1 cellular context compared by ENCODE assay signal in genomic region chr16:27067138-27067537, GRCh38.
TF ChIP-seq lines count a peak whose summit lies in the region.

No MANE protein-coding gene starts in this region.

TF ChIP-seq in WTC11, 78 proteins besides CTCF, POLR2A, EP300 and RAD21 (continued from another document):
- TF ChIP-seq, protein P1, sequence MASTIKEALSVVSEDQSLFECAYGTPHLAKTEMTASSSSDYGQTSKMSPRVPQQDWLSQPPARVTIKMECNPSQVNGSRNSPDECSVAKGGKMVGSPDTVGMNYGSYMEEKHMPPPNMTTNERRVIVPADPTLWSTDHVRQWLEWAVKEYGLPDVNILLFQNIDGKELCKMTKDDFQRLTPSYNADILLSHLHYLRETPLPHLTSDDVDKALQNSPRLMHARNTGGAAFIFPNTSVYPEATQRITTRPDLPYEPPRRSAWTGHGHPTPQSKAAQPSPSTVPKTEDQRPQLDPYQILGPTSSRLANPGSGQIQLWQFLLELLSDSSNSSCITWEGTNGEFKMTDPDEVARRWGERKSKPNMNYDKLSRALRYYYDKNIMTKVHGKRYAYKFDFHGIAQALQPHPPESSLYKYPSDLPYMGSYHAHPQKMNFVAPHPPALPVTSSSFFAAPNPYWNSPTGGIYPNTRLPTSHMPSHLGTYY (CRISPR knock-in tag; IDR thresholded peaks at IDR 0.05): no peak
- TF ChIP-seq ZNF219 (CRISPR knock-in tag; IDR thresholded peaks at IDR 0.05; ENCODE audit: borderline replicate concordance) (no peak), TCF7 (CRISPR knock-in tag; IDR thresholded peaks at IDR 0.05; ENCODE audit: low read depth) (no peak), AR (CRISPR knock-in tag; IDR thresholded peaks at IDR 0.05) (no peak)
